8 cellular contexts compared by ENCODE assay signal in genomic region chr16:69848635-69849545, GRCh38.
DNase-seq lines count a peak whose midpoint lies in the region; ATAC-seq and TF ChIP-seq lines count a peak whose summit lies in the region.

No MANE protein-coding gene starts in this region.

- ATAC-seq in left lung, result peak; percentile 93
- no peak for ATAC-seq in effector memory CD8-positive, alpha-beta T cell (replicated peaks)
- no peak for ATAC-seq in HG03139 (IDR thresholded peaks at IDR 0.05; ENCODE audit: unreplicated experiment)
- no peak for ATAC-seq in HG03108 (IDR thresholded peaks at IDR 0.05; ENCODE audit: unreplicated experiment)

- peaks cover 0 to 10% of the 10 kb centered on the region in 2 donors for H3K4me1 ChIP-seq in left lung

- TF ChIP-seq CTCF in left lung (IDR thresholded peaks at IDR 0.05), result no peak

- intact Hi-C loops in left lung (cut with DNase I), result no loop called here

- peaks cover 7 to 17% of the 10 kb centered on the region in 2 donors for H3K4me1 Mint-ChIP-seq in effector memory CD8-positive, alpha-beta T cell (ENCODE audit: low read depth in 2 of 2)

- no peak overlapping the region for H3K4me3 Mint-ChIP-seq in effector memory CD8-positive, alpha-beta T cell

- peak; percentile 22 for DNase-seq in HK-2 (ENCODE audit: unreplicated experiment)
- DNase-seq in left lung, result peak in 1 of 2 donors; percentile 73
- DNase-seq in stromal cell of bone marrow (ENCODE audit: low read depth), result peak; percentile 98
- DNase-seq in effector memory CD8-positive, alpha-beta T cell, result no peak
- DNase-seq in NCI-H2196 treated with DMSO at 0.1 percent for 48 hours (lab: John Stamatoyannopoulos, UW; ENCODE audit: unreplicated experiment), result no peak

- no peaks in the 10 kb centered on the region for H3K9me3 Mint-ChIP-seq in effector memory CD8-positive, alpha-beta T cell

- H3K27ac ChIP-seq in cingulate gyrus (ENCODE audit: low read depth, low read length) (peak overlapping the region; percentile 71), left lung (peak overlapping the region; percentile 13 to 69)

- H3K27me3 ChIP-seq in left lung, result no peaks in the 10 kb centered on the region

- H3K36me3 ChIP-seq in left lung, result peaks cover 0 to 34% of the 10 kb centered on the region in 2 donors

- H3K36me3 Mint-ChIP-seq in effector memory CD8-positive, alpha-beta T cell (ENCODE audit: insufficient read depth), result peaks cover 12% of the 10 kb centered on the region

- no peaks in the 10 kb centered on the region for H3K27me3 Mint-ChIP-seq in effector memory CD8-positive, alpha-beta T cell

- peak overlapping the region in 1 of 2 donors; percentile 74 for H3K27ac Mint-ChIP-seq in effector memory CD8-positive, alpha-beta T cell

- H3K9me3 ChIP-seq in left lung, result no peaks in the 10 kb centered on the region

- no peak overlapping the region for H3K4me3 ChIP-seq in left lung

Comparison
In these comparisons a context has a peak if more than half of its experiments do, and no peak if none do; other contexts are left out.
1. DNase-seq: peak in HK-2 (single experiment) and stromal cell of bone marrow (single experiment); none in effector memory CD8-positive, alpha-beta T cell (0 of 3) and NCI-H2196 treated with DMSO at 0.1 percent for 48 hours (single experiment).